In genomic region chr13:51364404-51365008, GRCh38 we compare ENCODE assay signal across 17 cellular contexts. TPM values are rescaled to one million over a fixed set of nuclear protein-coding genes. Genes with fewer than 3 reads are reported as not detected.
DNase-seq lines count a peak whose midpoint lies in the region; ATAC-seq and TF ChIP-seq lines count a peak whose summit lies in the region.
"Had no signal": no experiment of that assay in that cellular context is flagged by ENCODE, and none has a peak within 500 bp of the region (broad histone marks: within the 10 kb centered on the region; RNA-seq: fewer than 3 reads in every experiment).

No MANE protein-coding gene starts in this region.

- H3K4me3 ChIP-seq in brain microvascular endothelial cell (ENCODE audit: low read depth, low read length) (no peak overlapping the region), mesendoderm (ENCODE audit: low read length) (no peak overlapping the region), WERI-Rb-1 (ENCODE audit: low read depth, low read length) (no peak overlapping the region)
- H3K4me3 ChIP-seq: HAP-1, K562, stomach had no signal

- TF ChIP-seq CTCF in brain microvascular endothelial cell (IDR thresholded peaks at IDR 0.05; ENCODE audit: low read depth, low read length, missing control alignments): no peak
- no peak for TF ChIP-seq CTCF in WERI-Rb-1 (IDR thresholded peaks at IDR 0.05; ENCODE audit: low read depth, low read length)

- H4K5ac ChIP-seq in mesendoderm (ENCODE audit: low read length): no peak overlapping the region

- no peaks in the 10 kb centered on the region for H3K27me3 ChIP-seq in brain microvascular endothelial cell (replicated peaks)
- H3K27me3 ChIP-seq in mesendoderm (ENCODE audit: insufficient read depth, low read length, poor library complexity): no peaks in the 10 kb centered on the region
- H3K27me3 ChIP-seq in WERI-Rb-1 (ENCODE audit: insufficient read depth, low read depth, severe bottlenecking): no peaks in the 10 kb centered on the region
- H3K27me3 ChIP-seq: stomach had no signal

- no peak overlapping the region for H2BK15ac ChIP-seq in mesendoderm (replicated peaks; ENCODE audit: low read depth)

- H3K36me3 ChIP-seq in brain microvascular endothelial cell (replicated peaks) (peaks cover 18% of the 10 kb centered on the region), mesendoderm (ENCODE audit: control insufficient read depth, insufficient read depth, low read length) (peaks cover 2% of the 10 kb centered on the region), WERI-Rb-1 (peaks cover 4% of the 10 kb centered on the region; the same call in 1 of the 2 replicates)

- no peaks in the 10 kb centered on the region for H3K4me1 ChIP-seq in mesendoderm (ENCODE audit: control insufficient read depth, low read depth, low read length)
- H3K4me1 ChIP-seq: stomach had no signal

- no peak overlapping the region for H2BK120ac ChIP-seq in mesendoderm (ENCODE audit: low read depth, low read length)

- no peak overlapping the region for H3K9ac ChIP-seq in mesendoderm (ENCODE audit: low read length)

- no peak overlapping the region for H3K4ac ChIP-seq in mesendoderm (ENCODE audit: low read depth, low read length)

- H2AK5ac ChIP-seq in mesendoderm (ENCODE audit: low read length): no peak overlapping the region

- in situ Hi-C loops in brain microvascular endothelial cell (cut with HindIII; ENCODE audit: low pct_ligation_motif_present, low sequenced_read_pairs): no loop called here

- peak; percentile 77 for DNase-seq in EH (ENCODE audit: low read depth)
- DNase-seq in KG1 (lab: John Stamatoyannopoulos, UW): peak; percentile 3
- peak; percentile 74 for DNase-seq in brain microvascular endothelial cell
- peak; percentile 46 for DNase-seq in mesendoderm
- DNase-seq in WERI-Rb-1: no peak
- DNase-seq in NCI-H345 (lab: John Stamatoyannopoulos, UW): no peak
- DNase-seq in mucosa of gallbladder (ENCODE audit: low spot score): no peak
- DNase-seq: activated CD8-positive, alpha-beta memory T cell treated with anti-CD3 and anti-CD28 coated beads, Interleukin-2, amount 10 ng/mL, durations not matched to agents 7 days and 5 days; NCI-H2107; stimulated activated CD4-positive, alpha-beta T cell treated with anti-CD3 and anti-CD28 coated beads, Interleukin-2, amount 100 ng/mL, for 48 hours; stomach; T-helper 9 cell had no signal

- H3K79me1 ChIP-seq in mesendoderm (ENCODE audit: low read length): no peaks in the 10 kb centered on the region

- no peak overlapping the region for H3K4me2 ChIP-seq in mesendoderm (ENCODE audit: low read length)

- no peak overlapping the region for H3K56ac ChIP-seq in mesendoderm (ENCODE audit: low read length)

- H3K9me3 ChIP-seq in WERI-Rb-1 (ENCODE audit: severe bottlenecking): no peaks in the 10 kb centered on the region
- H3K9me3 ChIP-seq: HAP-1, stomach had no signal

- no CpG with 5 or more reads among the region's 3 CpGs for WGBS in mesendoderm (ENCODE audit: extremely low coverage, insufficient coverage, low lambda C conversion rate)

- H4K8ac ChIP-seq in mesendoderm (ENCODE audit: low read depth, low read length): no peak overlapping the region

- H3K27ac ChIP-seq in brain microvascular endothelial cell (peak overlapping the region; percentile 50), mesendoderm (ENCODE audit: low read depth, low read length) (no peak overlapping the region), WERI-Rb-1 (no peak overlapping the region)
- H3K27ac ChIP-seq: stomach had no signal

- H3K23ac ChIP-seq in mesendoderm (ENCODE audit: low read length): no peak overlapping the region

- no peak for ATAC-seq in HG03342 (IDR thresholded peaks at IDR 0.05; ENCODE audit: unreplicated experiment)
- ATAC-seq: activated CD8-positive, alpha-beta memory T cell treated with anti-CD3 and anti-CD28 coated beads, Interleukin-2, amount 10 ng/mL, durations not matched to agents 7 days and 5 days; K562 had no signal

- H3K79me2 ChIP-seq in mesendoderm (ENCODE audit: control insufficient read depth, insufficient read depth, low read length): no peaks in the 10 kb centered on the region

- no peak overlapping the region for H2BK5ac ChIP-seq in mesendoderm (ENCODE audit: low read length)

- H3K18ac ChIP-seq in mesendoderm (ENCODE audit: low read length): no peak overlapping the region

RNA-seq across cellular contexts. Expression of gene SERPINE3, which starts 25.0 kb away (rescaled TPM):
- 0.03 TPM for polyA plus RNA-seq in mesendoderm (2013, experiment 1 of 2)
- polyA plus RNA-seq in mesendoderm (2013, experiment 2 of 2): not detected
- not detected for total RNA-seq in mucosa of gallbladder
- total RNA-seq: activated CD8-positive, alpha-beta memory T cell treated with anti-CD3 and anti-CD28 coated beads, Interleukin-2, amount 10 ng/mL, durations not matched to agents 7 days and 5 days; K562; lung microvascular endothelial cell; progenitor cell of endocrine pancreas had no signal
- polyA plus RNA-seq: K562, stomach had no signal

Comparison
In these comparisons a context has a peak if more than half of its experiments do, and no peak if none do; other contexts are left out.
1. DNase-seq: peak in EH (single experiment), KG1 (single experiment), brain microvascular endothelial cell (single experiment) and mesendoderm (single experiment); none in WERI-Rb-1 (single experiment), NCI-H345 (single experiment) and mucosa of gallbladder (single experiment).